In the genomic region with DNA sequence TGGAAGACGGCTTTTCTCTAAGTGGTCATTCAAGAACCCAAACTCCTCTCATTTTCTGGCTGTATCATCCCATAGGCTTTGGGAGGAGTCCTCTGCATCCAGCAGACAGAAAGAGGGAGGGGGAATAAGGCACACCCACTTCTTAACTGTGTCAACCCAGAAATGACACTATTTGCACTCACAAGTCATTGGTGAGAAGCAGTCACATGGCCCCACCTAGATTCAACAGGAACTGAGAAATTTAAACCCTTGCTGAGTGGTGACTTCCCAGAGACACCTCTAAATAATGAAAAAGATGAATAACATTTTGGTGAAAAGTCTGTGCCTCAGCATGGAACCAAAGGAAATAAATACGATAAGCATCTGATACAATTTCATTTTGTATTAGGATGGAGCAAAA, we compare ENCODE assay signal across 29 cellular contexts.
"Had no signal": no experiment of that assay in that cellular context is flagged by ENCODE, and none has a peak within 500 bp of the region (broad histone marks: within the 10 kb centered on the region; RNA-seq: fewer than 3 reads in every experiment).

No MANE protein-coding gene starts in this region.

- H3K4me3 ChIP-seq: ascending aorta, breast epithelium, cardiac muscle cell, colonic mucosa, esophagus squamous epithelium, gastroesophageal sphincter, heart right ventricle had no signal

- H3K9me3 ChIP-seq: ascending aorta, breast epithelium, colonic mucosa, esophagus squamous epithelium, gastroesophageal sphincter had no signal

- H3K36me3 ChIP-seq: ascending aorta, breast epithelium, cardiac muscle cell, colonic mucosa, esophagus squamous epithelium, gastroesophageal sphincter, heart right ventricle had no signal

- ATAC-seq: activated naive CD4-positive, alpha-beta T cell treated with anti-CD3 and anti-CD28 coated beads, Interleukin-2, amount 50 U/mL, for 72 hours; activated T-cell treated with anti-CD3 and anti-CD28 coated beads, Interleukin-2, amount 50 U/mL, for 72 hours; gastroesophageal sphincter; heart right ventricle; WTC11 had no signal

- H3K4me1 ChIP-seq: ascending aorta, breast epithelium, colonic mucosa, esophagus squamous epithelium, gastroesophageal sphincter had no signal

- DNase-seq: activated CD4-positive, alpha-beta memory T cell treated with anti-CD3 and anti-CD28 coated beads, Interleukin-2, amount 10 ng/mL, durations not matched to agents 7 days and 5 days; activated CD4-positive, alpha-beta T cell treated with anti-CD3 and anti-CD28 coated beads for 1 hour; activated CD4-positive, alpha-beta T cell treated with anti-CD3 and anti-CD28 coated beads for 4 hours; activated CD4-positive, alpha-beta T cell treated with anti-CD3 and anti-CD28 coated beads, Interleukin-2, amount 10 ng/mL, durations not matched to agents 7 days and 5 days; activated CD4-positive, alpha-beta T cell treated with anti-CD3 and anti-CD28 coated beads, Interleukin-2, amount 50 U/mL, for 4 hours; activated CD8-positive, alpha-beta memory T cell treated with anti-CD3 and anti-CD28 coated beads, Interleukin-2, amount 50 U/mL, for 48 hours; activated gamma-delta T cell; activated naive CD4-positive, alpha-beta T cell; activated naive CD4-positive, alpha-beta T cell treated with anti-CD3 and anti-CD28 coated beads, Interleukin-2, amount 10 ng/mL, durations not matched to agents 7 days and 5 days; activated naive CD8-positive, alpha-beta T cell treated with anti-CD3 and anti-CD28 coated beads, Interleukin-2, amount 10 ng/mL, durations not matched to agents 7 days and 5 days; activated T-cell treated with anti-CD3 and anti-CD28 coated beads for 4 hours; activated T-cell treated with anti-CD3 and anti-CD28 coated beads, Interleukin-2, amount 50 U/mL, for 24 hours; activated T-cell treated with anti-CD3 and anti-CD28 coated beads, Interleukin-2, amount 50 U/mL, for 72 hours; central memory CD4-positive, alpha-beta T cell; cerebellar nuclear complex; colonic mucosa; effector CD8-positive, alpha-beta T cell; esophagus squamous epithelium; foreskin melanocyte; heart right ventricle; T-helper 2 cell had no signal

- H3K27me3 ChIP-seq: ascending aorta, breast epithelium, cardiac muscle cell, colonic mucosa, esophagus squamous epithelium, gastroesophageal sphincter, heart right ventricle had no signal

- FAIRE-seq: endothelial cell of umbilical vein had no signal

- H3K27ac ChIP-seq: ascending aorta, breast epithelium, cardiac muscle cell, colonic mucosa, epithelial cell of prostate, esophagus squamous epithelium, gastroesophageal sphincter, heart right ventricle had no signal
